Comparison of ENCODE assay signal across 8 cellular contexts in the genomic region with DNA sequence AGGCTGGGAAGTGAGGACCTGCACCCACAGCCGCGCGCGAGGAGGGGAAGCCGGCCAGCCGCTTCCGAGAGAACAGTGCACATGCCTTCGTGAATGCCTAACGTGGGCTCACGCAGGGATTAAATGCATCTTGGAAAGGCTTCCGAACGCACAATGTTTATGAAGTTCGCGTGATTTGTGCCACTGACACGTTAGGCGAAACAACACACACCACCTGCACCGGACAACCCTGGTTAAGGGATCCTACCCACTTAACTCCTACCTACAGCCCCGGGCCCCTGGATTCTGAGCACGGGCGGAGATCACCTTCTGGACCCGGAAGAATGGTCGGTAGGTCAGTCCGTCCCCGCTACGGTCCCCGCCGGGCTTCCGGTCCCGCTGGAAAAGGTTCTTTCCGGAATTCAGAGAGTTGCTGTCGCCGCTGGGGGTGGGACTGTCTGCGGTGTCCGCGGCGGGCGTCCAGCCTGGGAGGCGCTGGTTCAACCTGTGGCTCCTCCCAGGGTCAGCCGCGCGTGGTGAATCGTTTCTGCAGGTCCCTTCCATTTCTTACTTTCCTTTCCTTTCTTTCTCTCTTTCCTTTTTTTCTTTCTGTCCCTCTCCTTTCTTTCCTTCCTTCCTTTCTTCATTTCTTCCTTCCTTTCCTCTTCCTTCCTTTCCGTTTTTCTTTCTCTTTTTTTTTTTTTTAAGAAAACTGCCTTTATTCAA. TPM values are rescaled to one million over a fixed set of nuclear protein-coding genes. Genes with fewer than 3 reads are reported as not detected.
DNase-seq lines count a peak whose midpoint lies in the region; ATAC-seq, FAIRE-seq and TF ChIP-seq lines count a peak whose summit lies in the region.

MTIF2 (minus strand) TSS at position 325 of the 705 bp plus-strand sequence. CDS start 5,373 bp downstream, outside the sequence.

- H3K27ac ChIP-seq in psoas muscle: peak within 1 kb of the TSS; percentile 92

- FAIRE-seq in urothelium cell line (lab: Jason Lieb, UNC): peak; percentile 20

- peaks cover 20% of the 10 kb centered on the region for H3K4me1 Mint-ChIP-seq in T-helper 17 cell

- DNase-seq in NCI-H1694 treated with DMSO at 0.1 percent for 48 hours (lab: John Stamatoyannopoulos, UW) (peak; percentile 84), T-helper 17 cell (peak; percentile 74 to 79 (median 74)), amygdala (lab: John Stamatoyannopoulos, UW) (peak; percentile 38 to 94 (median 84)), left ventricle myocardium superior (peak; percentile 97), psoas muscle (peak; percentile 98), urothelium cell line (ENCODE audit: low spot score) (peak; percentile 96)

- TF ChIP-seq CTCF in psoas muscle (IDR thresholded peaks at IDR 0.05): peak; percentile 14

- H3K9me3 ChIP-seq in T-helper 17 cell (ENCODE audit: control insufficient read depth, low read length, poor library complexity, severe bottlenecking): no peaks in the 10 kb centered on the region
- H3K9me3 ChIP-seq in psoas muscle: no peaks in the 10 kb centered on the region

- H3K36me3 ChIP-seq in psoas muscle (ENCODE audit: insufficient read depth in 1 of 2, low read depth in 1 of 2): peaks cover 2 to 34% of the 10 kb centered on the region in 2 donors

- TF ChIP-seq POLR2A in GM15510 (IDR thresholded peaks at IDR 0.05; ENCODE audit: borderline replicate concordance, extremely low read depth, insufficient read length): peak; percentile 95

- intact Hi-C loops in left ventricle myocardium superior (cut with micrococcal nuclease) (no loop called here), psoas muscle (cut with DNase I) (loop anchor here (2.0 to 5.0 kb wide), 3 partner anchors 36 to 163 kb away; partner anchors contain the start of genes CLHC1 (in 2 of the 2) and RPS27A (in 2 of the 2))

- H3K27me3 Mint-ChIP-seq in T-helper 17 cell: no peaks in the 10 kb centered on the region

- peaks cover 13% of the 10 kb centered on the region for H3K4me1 ChIP-seq in psoas muscle

- H3K27ac Mint-ChIP-seq in T-helper 17 cell: peak within 1 kb of the TSS; percentile 99

- peaks cover 2% of the 10 kb centered on the region for H3K36me3 Mint-ChIP-seq in T-helper 17 cell (ENCODE audit: low read depth)

- H3K27me3 ChIP-seq in psoas muscle (ENCODE audit: insufficient read depth in 3 of 3, low read length in 2 of 3): no peaks in the 10 kb centered on the region

- ATAC-seq in HG02885 (IDR thresholded peaks at IDR 0.05; ENCODE audit: poor library complexity, unreplicated experiment): peak; percentile 99
- peak; percentile 90 for ATAC-seq in T-helper 17 cell
- ATAC-seq in left ventricle myocardium superior: peak; percentile 100
- peak; percentile 99 for ATAC-seq in psoas muscle

- WGBS in psoas muscle, 3 donors: 0 to 1% (median 0%) methylated on average over 42 to 43 of the region's 43 CpGs

- peak within 1 kb of the TSS; percentile 89 for H3K4me3 ChIP-seq in psoas muscle

- H3K4me3 Mint-ChIP-seq in T-helper 17 cell: peak within 1 kb of the TSS; percentile 95

RNA-seq across cellular contexts. Expression of gene MTIF2, which starts in this region (rescaled TPM):
- total RNA-seq in T-helper 17 cell: 10 to 100 TPM; 16.8 to 18.7 TPM
- total RNA-seq in left ventricle myocardium superior: 52.2 TPM
- 10 to 100 TPM; 33.8 to 47.7 (median 37.2) TPM for total RNA-seq in psoas muscle
- polyA plus RNA-seq in psoas muscle: 10 to 100 TPM; 31.8 to 64.6 (median 53.5) TPM

Comparison
In these comparisons a context has a peak if more than half of its experiments do, and no peak if none do; other contexts are left out.
1. Peak in every context shown above with its lines: DNase-seq, ATAC-seq, H3K4me3 ChIP-seq and H3K27ac ChIP-seq.